8 cellular contexts compared by ENCODE assay signal in the genomic region with DNA sequence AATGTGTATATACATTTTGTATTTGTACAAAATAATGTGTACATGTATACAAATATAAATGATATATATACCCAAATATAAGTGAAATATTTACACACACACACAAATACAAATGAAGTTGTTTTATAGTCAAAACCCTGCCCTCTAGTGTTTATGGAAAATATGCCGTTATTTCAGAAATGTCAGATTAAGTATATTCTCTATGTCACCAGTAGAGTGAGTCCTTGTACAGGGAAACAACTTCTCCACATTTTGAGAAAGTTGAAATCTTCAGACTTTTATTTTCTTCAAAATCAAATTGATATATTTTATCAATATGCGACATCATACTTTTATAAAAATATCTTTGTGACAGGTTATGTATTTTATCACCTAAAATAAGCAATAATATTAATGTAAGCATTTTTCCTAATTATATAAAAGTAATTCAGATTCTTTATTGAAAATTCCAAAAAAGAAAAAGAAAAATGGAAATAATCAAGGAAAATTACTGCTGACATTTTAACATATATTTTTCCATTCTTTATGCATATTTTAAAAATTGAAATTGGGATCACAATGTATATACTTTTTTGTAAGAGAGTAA. TPM values are rescaled to one million over a fixed set of nuclear protein-coding genes. Genes with fewer than 3 reads are reported as not detected.
DNase-seq lines count a peak whose midpoint lies in the region; ATAC-seq, FAIRE-seq and TF ChIP-seq lines count a peak whose summit lies in the region.

No MANE protein-coding gene starts in this region.

- DNase-seq in AG04449 (ENCODE audit: low read depth, low spot score) (no peak), NAMALWA (ENCODE audit: low spot score) (peak; percentile 82), SW480 (ENCODE audit: low spot score) (peak; percentile 65), foreskin melanocyte (peak; percentile 56), small intestine (peak; percentile 61)
- DNase-seq in stimulated activated CD4-positive, alpha-beta T cell treated with anti-CD3 and anti-CD28 coated beads, Interleukin-1b, Interleukin-23, amount 100 ng/mL, for 48 hours = no peak

- TF ChIP-seq CTCF in AG04449 (IDR thresholded peaks at IDR 0.05; ENCODE audit: insufficient read depth, low read length, missing control alignments) (peak; percentile 53), GM12874 (IDR thresholded peaks at IDR 0.05; ENCODE audit: insufficient read depth, low read depth, low read length) (peak; percentile 47; the same call in 1 of the 2 replicates)

- FAIRE-seq in small intestine (lab: Jason Lieb, UNC) = peak; percentile 97

- ATAC-seq in HG02623 (IDR thresholded peaks at IDR 0.05; ENCODE audit: unreplicated experiment) = peak; percentile 84

- no peaks in the 10 kb centered on the region for H3K27me3 ChIP-seq in small intestine (ENCODE audit: control insufficient read depth in 2 of 2, insufficient read depth in 2 of 2, low read length in 2 of 2)

- WGBS in small intestine, 3 donors = 36 to 38% (median 36%) methylated on average over 2 of the region's 2 CpGs

- H3K27ac ChIP-seq in small intestine (ENCODE audit: low read depth in 1 of 2, low read length in 1 of 2) = no peak overlapping the region

- no peaks in the 10 kb centered on the region for H3K4me1 ChIP-seq in small intestine (ENCODE audit: control insufficient read depth in 2 of 2, insufficient read depth in 1 of 2, low read depth in 1 of 2, low read length in 1 of 2)

- H3K4me3 ChIP-seq in AG04449 (ENCODE audit: low read depth, low read length) = no peak overlapping the region
- H3K4me3 ChIP-seq in small intestine (ENCODE audit: low read depth in 1 of 2, low read length in 2 of 2) = no peak overlapping the region

- POLR2A ChIA-PET in AG04449 (lab: Yijun Ruan, JAX) = no interaction called here

- CTCF ChIA-PET in AG04449 (lab: Yijun Ruan, JAX) = interaction anchor here (0.7 to 1.1 kb wide), 3 partner anchors 20 to 779 kb away, joined by 3 to 7 read pairs (median 5); no protein-coding TSS in a partner anchor

- peaks cover 0 to 2% of the 10 kb centered on the region in 2 donors for H3K36me3 ChIP-seq in small intestine (ENCODE audit: control insufficient read depth in 2 of 2, insufficient read depth in 2 of 2, low read length in 2 of 2)

- no peaks in the 10 kb centered on the region for H3K9me3 ChIP-seq in small intestine (ENCODE audit: control insufficient read depth, low read depth)

RNA-seq across cellular contexts. Expression of a gene that starts 22.4 kb away (rescaled TPM):
- polyA plus RNA-seq in small intestine = 10 to 100 TPM in 2 of 3 donors, 1 to 10 TPM in 1; 5.7 to 12.5 (median 11.3) TPM

RNA-seq across cellular contexts. Expression of a gene that starts 23.6 kb away (rescaled TPM):
- 10 to 100 TPM; 26.4 to 45.9 (median 41.1) TPM for polyA plus RNA-seq in small intestine

Comparison
In these comparisons a context has a peak if more than half of its experiments do, and no peak if none do; other contexts are left out.
1. DNase-seq: peak in NAMALWA (single experiment), SW480 (single experiment), foreskin melanocyte (single experiment) and small intestine (single experiment); none in AG04449 (single experiment) and stimulated activated CD4-positive, alpha-beta T cell treated with anti-CD3 and anti-CD28 coated beads, Interleukin-1b, Interleukin-23, amount 100 ng/mL, for 48 hours (single experiment).